ENCODE assay signal across 9 cellular contexts in genomic region chr1:111214884-111215283, GRCh38. TPM values are rescaled to one million over a fixed set of nuclear protein-coding genes. Genes with fewer than 3 reads are reported as not detected.
DNase-seq lines count a peak whose midpoint lies in the region; ATAC-seq, FAIRE-seq and TF ChIP-seq lines count a peak whose summit lies in the region.
"Had no signal": no experiment of that assay in that cellular context is flagged by ENCODE, and none has a peak within 500 bp of the region (broad histone marks: within the 10 kb centered on the region; RNA-seq: fewer than 3 reads in every experiment).

No MANE protein-coding gene starts in this region.

- POLR2A ChIA-PET in GM12878 (lab: Charles Lee) = interaction anchor here (0.6 to 8.8 kb wide), 13 partner anchors 8 to 1930 kb away, joined by 3 to 371 read pairs (median 6); partner anchors contain the start of genes CEPT1, DENND2D and DRAM2

- peaks cover 66% of the 10 kb centered on the region for H3K4me1 ChIP-seq in GM12878 (ENCODE audit: control insufficient read depth, insufficient read depth, low read length)

- TF ChIP-seq CTCF in GM12865 (IDR thresholded peaks at IDR 0.05; ENCODE audit: insufficient read depth, low read depth, low read length, missing control alignments) (no peak), GM12878 (IDR thresholded peaks at IDR 0.05 in 2 of 3, conservative IDR thresholded peaks at IDR 0.05 in 1 of 3; ENCODE audit: control insufficient read depth in 2 of 3, extremely low read depth in 1 of 3, insufficient read depth in 1 of 3, low read depth in 3 of 3, low read length in 3 of 3) (no peak)

- peak overlapping the region; percentile 88 for H3K9ac ChIP-seq in GM12878 (ENCODE audit: control insufficient read depth, insufficient read depth, low read length)

- H3K27ac ChIP-seq in GM12878 (ENCODE audit: control insufficient read depth, insufficient read depth) = peak overlapping the region; percentile 100
- H3K27ac ChIP-seq: C4-2B had no signal

- peak; percentile 49 for FAIRE-seq in GM12878 (lab: Jason Lieb, UNC)

- peak; percentile 49; the same call in 1 of the 2 replicates for TF ChIP-seq POLR2A in GM12878 (IDR thresholded peaks at IDR 0.05; ENCODE audit: low read depth, low read length)

- H3K36me3 ChIP-seq in GM12878 (ENCODE audit: control insufficient read depth in 2 of 2, insufficient read depth in 2 of 2, low read length in 1 of 2) = no peaks in the 10 kb centered on the region

- TF ChIP-seq RAD21 in GM12878 (IDR thresholded peaks at IDR 0.05; ENCODE audit: insufficient read depth, low read depth, low read length) = 0 out of 2 replicates have a peak, but pooled peaks have one; percentile 9

- peak; percentile 92 for DNase-seq in GM12865 (ENCODE audit: low read depth)
- no peak for DNase-seq in GM12878 (ENCODE audit: low read depth, low spot score)
- DNase-seq in stimulated activated CD4-positive, alpha-beta T cell treated with anti-CD3 and anti-CD28 coated beads, Interleukin-12 subunit alpha, Interleukin-12 subunit beta, amount 100 ng/mL, for 4 hours = peak; percentile 37
- no peak for DNase-seq in OCI-M2 (lab: John Stamatoyannopoulos, UW; ENCODE audit: unreplicated experiment)

- H3K27me3 ChIP-seq in GM12878 (replicated peaks in 1 of 2; ENCODE audit: control insufficient read depth in 2 of 2, insufficient read depth in 2 of 2, low read length in 1 of 2) = no peaks in the 10 kb centered on the region

- no peaks in the 10 kb centered on the region for H4K20me1 ChIP-seq in GM12878 (ENCODE audit: control insufficient read depth, insufficient read depth)

- intact Hi-C loops in GM12878 (cut with micrococcal nuclease; ENCODE audit: unreplicated experiment) = loop anchor here (5.0 kb wide), 1 partner anchor 343 kb away; the partner anchor contains the start of gene CD53

- SMC1A ChIA-PET in GM12878 (lab: Charles Lee; ENCODE audit: uncharacterized antibody, unreplicated experiment) = interaction anchor here (0.7 to 12.4 kb wide), 16 partner anchors 7 to 383 kb away, joined by 3 to 284 read pairs (median 6); partner anchors contain the start of genes CEPT1, DENND2D and DRAM2

- H3K4me2 ChIP-seq in GM12878 (ENCODE audit: control insufficient read depth, insufficient read depth) = peak overlapping the region; percentile 68

- ATAC-seq in activated CD4-positive, CD25-positive, alpha-beta regulatory T cell treated with anti-CD3 and anti-CD28 coated beads, Interleukin-2, amount 50 U/mL, for 24 hours = peak; percentile 31 to 39
- ATAC-seq in GM12878 (peak; percentile 36), HG02571 (IDR thresholded peaks at IDR 0.05; ENCODE audit: unreplicated experiment) (no peak), HG03439 (IDR thresholded peaks at IDR 0.05; ENCODE audit: unreplicated experiment) (no peak), HG03354 (IDR thresholded peaks at IDR 0.05; ENCODE audit: poor library complexity, severe bottlenecking, unreplicated experiment) (no peak)

- CTCF ChIA-PET in GM12878 (lab: Yijun Ruan, JAX) = interaction anchor here (0.7 to 8.9 kb wide), 8 partner anchors 9 to 1006 kb away, joined by 3 to 239 read pairs (median 4); partner anchors contain the start of gene DENND2D

- no peak for TF ChIP-seq EP300 in GM12878 (IDR thresholded peaks at IDR 0.05; ENCODE audit: borderline replicate concordance in 1 of 2, control insufficient read depth in 1 of 2, low read depth in 2 of 2, low read length in 2 of 2)

- peaks cover 13% of the 10 kb centered on the region for H3K79me2 ChIP-seq in GM12878 (ENCODE audit: control insufficient read depth, insufficient read depth, low read length)

- in situ Hi-C loops in GM12878 (cut with MboI) = no loop called here

- H3K4me3 ChIP-seq in GM12865 (ENCODE audit: low read depth, low read length) (peak overlapping the region; percentile 65), GM12878 (peak overlapping the region; percentile 33; the same call in 1 of the 2 replicates)

- no peak overlapping the region for H2AFZ ChIP-seq in GM12878 (ENCODE audit: control insufficient read depth, low read depth, low read length)

- RAD21 ChIA-PET in GM12878 (lab: Charles Lee; ENCODE audit: unreplicated experiment) = interaction anchor here (0.7 to 9.9 kb wide), 16 partner anchors 9 to 378 kb away, joined by 3 to 542 read pairs (median 5); partner anchors contain the start of genes CD53, CEPT1, DENND2D and DRAM2

- 3% methylated on average over 7 of the region's 7 CpGs for WGBS in GM12878 (ENCODE audit: insufficient coverage, insufficient replicate concordance, low lambda C conversion rate, missing lambda C conversion rate)

- H3K9me3 ChIP-seq in GM12878 (replicated peaks; ENCODE audit: control insufficient read depth, insufficient read depth, low read length) = no peaks in the 10 kb centered on the region

- no TSS peak for BruUV-seq in GM12878 (replicated peaks; lab: Mats Ljungman, UMichigan)

TF ChIP-seq in GM12878, 131 proteins besides CTCF, POLR2A, EP300 and RAD21 (continues in another document):
- TF ChIP-seq JUNB (IDR thresholded peaks at IDR 0.05) (no peak), CBFB (IDR thresholded peaks at IDR 0.05; ENCODE audit: low read depth) (0 out of 2 replicates have a peak, but pooled peaks have one; percentile 2), ZNF384 (IDR thresholded peaks at IDR 0.05; ENCODE audit: borderline replicate concordance, low read depth, low read length) (0 out of 2 replicates have a peak, but pooled peaks have one; percentile 20), HDAC6 (IDR thresholded peaks at IDR 0.05; ENCODE audit: unreplicated experiment) (no peak), ETV6 (conservative IDR thresholded peaks at IDR 0.05 in 1 of 2, IDR thresholded peaks at IDR 0.05 in 1 of 2; ENCODE audit: borderline replicate concordance in 1 of 2, low read depth in 1 of 2) (0 out of 4 replicates have a peak, but pooled peaks of 1 of the 2 experiments have one; percentile 12), CREM (IDR thresholded peaks at IDR 0.05; ENCODE audit: low read depth) (no peak), YY1 (IDR thresholded peaks at IDR 0.05; ENCODE audit: low read depth, low read length) (peak; percentile 62; the same call in 1 of the 2 replicates)

RNA-seq across cellular contexts. Expression of gene CHI3L2, which starts 12.6 kb away (rescaled TPM):
- 87.3 and 102 TPM in 2 replicates for total RNA-seq in GM12878 (2013; cell fraction: nucleolus; rRNA removed)
- total RNA-seq in GM12878 (2014; rRNA removed) = 92.1 and 115 TPM in 2 replicates
- total RNA-seq in GM12878 (2014; rRNA removed; fragmentation: Illumina TruSeq; extraction: Trizol) = 88.8 and 105 TPM in 2 replicates
- total RNA-seq in GM12878 (2021) = 72.1 and 95.0 TPM in 2 replicates
- polyA plus RNA-seq in GM12878 (2011; ENCODE audit: low read depth) = 120 TPM
- polyA plus RNA-seq in GM12878 (2011; rRNA removed) = 508 and 715 TPM in 2 replicates
- 197 and 261 TPM in 2 replicates for polyA plus RNA-seq in GM12878 (2011; cell fraction: cytosol; rRNA removed)
- 117 and 171 TPM in 2 replicates for polyA plus RNA-seq in GM12878 (2011; cell fraction: nucleus; rRNA removed)
- polyA plus RNA-seq in GM12878 (2012) = 69.1 and 111 TPM in 2 replicates
- polyA plus RNA-seq in GM12878 (2014; fragmentation: Illumina TruSeq; extraction: Trizol) = 124 and 170 TPM in 2 replicates
- 100 to 1,000 TPM; 151 to 216 TPM for polyA plus RNA-seq in GM12878 (2014; fragmentation: Nextera tagmentation; extraction: Ambion mirVana)
- 73.5 and 105 TPM in 2 replicates for polyA plus RNA-seq in GM12878 (2014; rRNA removed)
- polyA plus RNA-seq in GM12878 (2016; fragmentation: Nextera tagmentation; extraction: Ambion mirVana) = 10 to 100 TPM; 37.1 to 39.3 TPM
- polyA minus RNA-seq in GM12878 (2011; rRNA and poly(A)+ RNA removed) = 176 and 187 TPM in 2 replicates
- polyA minus RNA-seq in GM12878 (2011; cell fraction: cytosol; rRNA and poly(A)+ RNA removed) = 36.6 and 47.4 TPM in 2 replicates
- 123 and 150 TPM in 2 replicates for polyA minus RNA-seq in GM12878 (2011; cell fraction: nucleus; rRNA and poly(A)+ RNA removed)

RNA-seq across cellular contexts. Expression of gene DENND2D, which starts 14.4 kb away (rescaled TPM):
- 483 and 497 TPM in 2 replicates for total RNA-seq in GM12878 (2013; cell fraction: nucleolus; rRNA removed)
- 164 and 170 TPM in 2 replicates for total RNA-seq in GM12878 (2014; rRNA removed)
- 187 and 196 TPM in 2 replicates for total RNA-seq in GM12878 (2014; rRNA removed; fragmentation: Illumina TruSeq; extraction: Trizol)
- total RNA-seq in GM12878 (2021) = 164 and 166 TPM in 2 replicates
- polyA plus RNA-seq in GM12878 (2011; ENCODE audit: low read depth) = 73.7 TPM
- 299 and 375 TPM in 2 replicates for polyA plus RNA-seq in GM12878 (2011; rRNA removed)
- polyA plus RNA-seq in GM12878 (2011; cell fraction: cytosol; rRNA removed) = 278 and 313 TPM in 2 replicates
- polyA plus RNA-seq in GM12878 (2011; cell fraction: nucleus; rRNA removed) = 458 and 613 TPM in 2 replicates
- polyA plus RNA-seq in GM12878 (2012) = 75.3 and 147 TPM in 2 replicates
- polyA plus RNA-seq in GM12878 (2014; fragmentation: Illumina TruSeq; extraction: Trizol) = 193 and 221 TPM in 2 replicates
- 100 to 1,000 TPM; 149 to 200 TPM for polyA plus RNA-seq in GM12878 (2014; fragmentation: Nextera tagmentation; extraction: Ambion mirVana)
- polyA plus RNA-seq in GM12878 (2014; rRNA removed) = 149 and 157 TPM in 2 replicates
- polyA plus RNA-seq in GM12878 (2016; fragmentation: Nextera tagmentation; extraction: Ambion mirVana) = 100 to 1,000 TPM; 162 to 179 TPM
- 404 and 526 TPM in 2 replicates for polyA minus RNA-seq in GM12878 (2011; rRNA and poly(A)+ RNA removed)
- 128 and 168 TPM in 2 replicates for polyA minus RNA-seq in GM12878 (2011; cell fraction: cytosol; rRNA and poly(A)+ RNA removed)
- polyA minus RNA-seq in GM12878 (2011; cell fraction: nucleus; rRNA and poly(A)+ RNA removed) = 708 and 882 TPM in 2 replicates

Comparison
In these comparisons a context has a peak if more than half of its experiments do, and no peak if none do; other contexts are left out.
1. DNase-seq: peak in GM12865 (single experiment) and stimulated activated CD4-positive, alpha-beta T cell treated with anti-CD3 and anti-CD28 coated beads, Interleukin-12 subunit alpha, Interleukin-12 subunit beta, amount 100 ng/mL, for 4 hours (single experiment); none in GM12878 (single experiment) and OCI-M2 (single experiment).
2. ATAC-seq: peak in activated CD4-positive, CD25-positive, alpha-beta regulatory T cell treated with anti-CD3 and anti-CD28 coated beads, Interleukin-2, amount 50 U/mL, for 24 hours (2 of 2) and GM12878 (single experiment); none in HG02571 (single experiment), HG03439 (single experiment) and HG03354 (single experiment).